25 cellular contexts compared by ENCODE assay signal in genomic region chr4:37423310-37423709, GRCh38.
"Had no signal": no experiment of that assay in that cellular context is flagged by ENCODE, and none has a peak within 500 bp of the region (broad histone marks: within the 10 kb centered on the region; RNA-seq: fewer than 3 reads in every experiment).

No MANE protein-coding gene starts in this region.

- H3K27me3 ChIP-seq: colonic mucosa, gastrocnemius medialis had no signal

- H3K27ac ChIP-seq: colonic mucosa, epithelial cell of prostate, esophagus squamous epithelium, gastrocnemius medialis, heart right ventricle, left ventricle myocardium inferior, lower lobe of right lung had no signal

- H3K36me3 ChIP-seq: colonic mucosa, esophagus squamous epithelium, gastrocnemius medialis, heart right ventricle, left ventricle myocardium inferior, lower lobe of right lung had no signal

- H3K4me3 ChIP-seq: colonic mucosa, esophagus squamous epithelium, gastrocnemius medialis, heart right ventricle, left ventricle myocardium inferior, lower lobe of right lung had no signal

- ATAC-seq: effector memory CD8-positive, alpha-beta T cell; esophagus mucosa; gastrocnemius medialis; heart right ventricle; lower lobe of right lung had no signal

- H3K9me3 ChIP-seq: colonic mucosa, esophagus squamous epithelium, gastrocnemius medialis, lower lobe of right lung had no signal

- H3K4me1 ChIP-seq: colonic mucosa, esophagus squamous epithelium, gastrocnemius medialis, heart right ventricle, left ventricle myocardium inferior, lower lobe of right lung had no signal

- DNase-seq: cerebellar nuclear complex; colonic mucosa; cortex of kidney; effector CD8-positive, alpha-beta T cell; effector memory CD8-positive, alpha-beta T cell; endodermal cell; erythroblast; esophagus squamous epithelium; foreskin fibroblast; foreskin melanocyte; gastrocnemius medialis; glutamatergic neuron; head of caudate nucleus; heart right ventricle; hippocampal formation; left ventricle myocardium inferior; lower lobe of right lung; mesenchymal stem cell; midbrain; naive B cell had no signal

- FAIRE-seq: endometrium, islet of Langerhans, keratinocyte had no signal
